In genomic region chr2:8551622-8552074, GRCh38 we compare ENCODE assay signal across 10 cellular contexts.
DNase-seq lines count a peak whose midpoint lies in the region; ATAC-seq and TF ChIP-seq lines count a peak whose summit lies in the region.
"Had no signal": no experiment of that assay in that cellular context is flagged by ENCODE, and none has a peak within 500 bp of the region (broad histone marks: within the 10 kb centered on the region; RNA-seq: fewer than 3 reads in every experiment).

No MANE protein-coding gene starts in this region.

- H3K27ac Mint-ChIP-seq in mesothelial cell of epicardium = peak overlapping the region; percentile 64

- H3K27me3 Mint-ChIP-seq in mesothelial cell of epicardium (ENCODE audit: low read depth) = no peaks in the 10 kb centered on the region
- H3K27me3 Mint-ChIP-seq: activated naive CD8-positive, alpha-beta T cell had no signal

- peak overlapping the region; percentile 85 for H3K4me2 ChIP-seq in Karpas-422 (ENCODE audit: low read depth, low read length, poor library complexity, severe bottlenecking)

- peaks cover 3% of the 10 kb centered on the region for H3K36me3 Mint-ChIP-seq in mesothelial cell of epicardium
- H3K36me3 Mint-ChIP-seq: activated naive CD8-positive, alpha-beta T cell had no signal

- TF ChIP-seq CTCF in GM13977 (IDR thresholded peaks at IDR 0.05; ENCODE audit: extremely low read depth, insufficient read depth, missing control alignments) (no peak), mesothelial cell of epicardium (IDR thresholded peaks at IDR 0.05; ENCODE audit: unreplicated experiment) (no peak)

- DNase-seq in GM13977 (ENCODE audit: low spot score) = peak; percentile 66
- no peak for DNase-seq in Karpas-422
- DNase-seq in mesothelial cell of epicardium (ENCODE audit: low spot score in 2 of 2, unreplicated experiment in 2 of 2) = no peak
- no peak for DNase-seq in HAP-1 (ENCODE audit: low spot score in 2 of 2)
- no peak for DNase-seq in central memory CD4-positive, alpha-beta T cell
- no peak for DNase-seq in stimulated activated CD4-positive, alpha-beta T cell treated with anti-CD3 and anti-CD28 coated beads, Interleukin-12 subunit alpha, Interleukin-12 subunit beta, amount 100 ng/mL, for 4 hours
- no peak for DNase-seq in kidney glomerular epithelial cell (lab: John Stamatoyannopoulos, UW)

- no peak overlapping the region for H3K4me3 Mint-ChIP-seq in mesothelial cell of epicardium
- H3K4me3 Mint-ChIP-seq: activated naive CD8-positive, alpha-beta T cell had no signal

- no peaks in the 10 kb centered on the region for H3K9me2 ChIP-seq in Karpas-422 (replicated peaks; ENCODE audit: insufficient read depth, low read length)

- no peaks in the 10 kb centered on the region for H4K20me1 ChIP-seq in Karpas-422 (ENCODE audit: insufficient read depth, low read depth, low read length)

- peak; percentile 53 for ATAC-seq in GM21576 (IDR thresholded peaks at IDR 0.05; ENCODE audit: unreplicated experiment)

- H3K4me1 ChIP-seq in Karpas-422 (ENCODE audit: low read length) = peaks cover 48% of the 10 kb centered on the region
- no peaks in the 10 kb centered on the region for H3K4me1 ChIP-seq in HAP-1

- peak overlapping the region; percentile 49 for H3K9ac ChIP-seq in Karpas-422 (ENCODE audit: low read length)

- H2AFZ ChIP-seq in Karpas-422 (ENCODE audit: low read length) = peak overlapping the region; percentile 95; the same call in 1 of the 2 replicates

- H3K36me3 ChIP-seq in Karpas-422 (ENCODE audit: insufficient read depth, low read length) (no peaks in the 10 kb centered on the region), HAP-1 (replicated peaks) (no peaks in the 10 kb centered on the region)
- H3K36me3 ChIP-seq: thoracic aorta had no signal

- H3K27me3 ChIP-seq in Karpas-422 (ENCODE audit: low read length) (no peaks in the 10 kb centered on the region), HAP-1 (ENCODE audit: low read depth) (no peaks in the 10 kb centered on the region)

- H3K27ac ChIP-seq in Karpas-422 (ENCODE audit: low read length) = peak overlapping the region; percentile 75
- H3K27ac ChIP-seq: thoracic aorta had no signal

- H3K9me3 ChIP-seq in Karpas-422 (ENCODE audit: low read length) = no peaks in the 10 kb centered on the region
- no peaks in the 10 kb centered on the region for H3K9me3 ChIP-seq in HAP-1
- H3K9me3 ChIP-seq: thoracic aorta had no signal

- H3K9me3 Mint-ChIP-seq in mesothelial cell of epicardium = peaks cover 9% of the 10 kb centered on the region

- in situ Hi-C loops in GM13977 (cut with MboI; ENCODE audit: low pct_unique_long_range_greater_than_20kb, low sequenced_read_pairs, unreplicated experiment) = no loop called here
- in situ Hi-C loops in HAP-1 (cut with MboI; ENCODE audit: low sequenced_read_pairs) = no loop called here

- H3K79me2 ChIP-seq in Karpas-422 (ENCODE audit: low read length) = no peaks in the 10 kb centered on the region

- peaks cover 13% of the 10 kb centered on the region for H3K4me1 Mint-ChIP-seq in mesothelial cell of epicardium

- H3K4me3 ChIP-seq in Karpas-422 (ENCODE audit: low read length) (peak overlapping the region; percentile 57), HAP-1 (no peak overlapping the region)
- H3K4me3 ChIP-seq: thoracic aorta had no signal
